ENCODE assay signal across 9 cellular contexts in genomic region chr10:97454330-97455036, GRCh38. TPM values are rescaled to one million over a fixed set of nuclear protein-coding genes. Genes with fewer than 3 reads are reported as not detected.
DNase-seq lines count a peak whose midpoint lies in the region; ATAC-seq and TF ChIP-seq lines count a peak whose summit lies in the region.
"Had no signal": no experiment of that assay in that cellular context is flagged by ENCODE, and none has a peak within 500 bp of the region (broad histone marks: within the 10 kb centered on the region; RNA-seq: fewer than 3 reads in every experiment).

No MANE protein-coding gene starts in this region.

- H3K9me3 Mint-ChIP-seq in HFFc6 = no peaks in the 10 kb centered on the region
- no peaks in the 10 kb centered on the region for H3K9me3 Mint-ChIP-seq in activated CD8-positive, alpha-beta T cell treated with anti-CD3 and anti-CD28 coated beads, Interleukin-2, amount 10 ng/mL, durations not matched to agents 7 days and 5 days (ENCODE audit: insufficient read depth)
- H3K9me3 Mint-ChIP-seq: nephron had no signal

- peak overlapping the region; percentile 5 for H3K27ac Mint-ChIP-seq in HFFc6
- peak overlapping the region; percentile 78 for H3K27ac Mint-ChIP-seq in activated CD8-positive, alpha-beta T cell treated with anti-CD3 and anti-CD28 coated beads, Interleukin-2, amount 10 ng/mL, durations not matched to agents 7 days and 5 days
- H3K27ac Mint-ChIP-seq: nephron had no signal

- H3K36me3 Mint-ChIP-seq in HFFc6 (ENCODE audit: low read depth) = peaks cover 38% of the 10 kb centered on the region
- H3K36me3 Mint-ChIP-seq in activated CD8-positive, alpha-beta T cell treated with anti-CD3 and anti-CD28 coated beads, Interleukin-2, amount 10 ng/mL, durations not matched to agents 7 days and 5 days (ENCODE audit: low read depth) = peaks cover 63% of the 10 kb centered on the region

- ATAC-seq in activated CD8-positive, alpha-beta T cell treated with anti-CD3 and anti-CD28 coated beads, Interleukin-2, amount 10 ng/mL, durations not matched to agents 7 days and 5 days = no peak
- ATAC-seq in GM18858 (IDR thresholded peaks at IDR 0.05; ENCODE audit: unreplicated experiment) = no peak
- ATAC-seq in GM21390 (IDR thresholded peaks at IDR 0.05; ENCODE audit: unreplicated experiment) = no peak
- ATAC-seq in GM21360 (IDR thresholded peaks at IDR 0.05; ENCODE audit: unreplicated experiment) = no peak

- DNase-seq in HFFc6 (no peak), erythroblast (lab: John Stamatoyannopoulos, UW) (peak; percentile 17 to 50), renal cortical epithelial cell (ENCODE audit: low read depth) (peak; percentile 49), AG20443 (ENCODE audit: low spot score) (no peak)
- DNase-seq in activated CD8-positive, alpha-beta T cell treated with anti-CD3 and anti-CD28 coated beads, Interleukin-2, amount 10 ng/mL, durations not matched to agents 7 days and 5 days = no peak

- H3K27me3 Mint-ChIP-seq in HFFc6 (ENCODE audit: insufficient read depth) = peaks cover 12% of the 10 kb centered on the region
- H3K27me3 Mint-ChIP-seq in activated CD8-positive, alpha-beta T cell treated with anti-CD3 and anti-CD28 coated beads, Interleukin-2, amount 10 ng/mL, durations not matched to agents 7 days and 5 days (ENCODE audit: low read depth) = no peaks in the 10 kb centered on the region

- peaks cover 22% of the 10 kb centered on the region for H3K4me1 Mint-ChIP-seq in HFFc6 (ENCODE audit: low read depth)
- peaks cover 9% of the 10 kb centered on the region for H3K4me1 Mint-ChIP-seq in activated CD8-positive, alpha-beta T cell treated with anti-CD3 and anti-CD28 coated beads, Interleukin-2, amount 10 ng/mL, durations not matched to agents 7 days and 5 days (ENCODE audit: low read depth)

- POLR2A ChIA-PET in activated CD8-positive, alpha-beta T cell treated with anti-CD3 and anti-CD28 coated beads, Interleukin-2, amount 10 ng/mL, durations not matched to agents 7 days and 5 days (lab: Charles Lee) = interaction anchor here (0.6 to 1.4 kb wide), 3 partner anchors 11 to 205 kb away, joined by 3 to 6 read pairs (median 3); no protein-coding TSS in a partner anchor

- CTCF ChIA-PET in activated CD8-positive, alpha-beta T cell treated with anti-CD3 and anti-CD28 coated beads, Interleukin-2, amount 10 ng/mL, durations not matched to agents 7 days and 5 days (lab: Charles Lee) = interaction anchor here (0.7 to 1.3 kb wide), 2 partner anchors 10 to 13 kb away, joined by 3 to 4 read pairs; no protein-coding TSS in a partner anchor

- TF ChIP-seq CTCF in HFFc6 (IDR thresholded peaks at IDR 0.05) = no peak

- no peak overlapping the region; the same call in 1 of the 2 replicates for H3K4me3 Mint-ChIP-seq in HFFc6
- no peak overlapping the region for H3K4me3 Mint-ChIP-seq in activated CD8-positive, alpha-beta T cell treated with anti-CD3 and anti-CD28 coated beads, Interleukin-2, amount 10 ng/mL, durations not matched to agents 7 days and 5 days
- H3K4me3 Mint-ChIP-seq: nephron had no signal

- no peak for TF ChIP-seq POLR2A in erythroblast (IDR thresholded peaks at IDR 0.05; ENCODE audit: low read length)

RNA-seq across cellular contexts. Expression of gene ZDHHC16, which starts 8.5 kb away (rescaled TPM):
- total RNA-seq in HFFc6 (2021; fragmentation: NEBNext Ultra II Directional; extraction: Animal tissue kit (Norgen Biotek cat#: 25700)) = 10 to 100 TPM; 60.7 to 64.9 (median 63.1) TPM
- 10 to 100 TPM; 35.8 to 36.2 TPM for total RNA-seq in activated CD8-positive, alpha-beta T cell treated with anti-CD3 and anti-CD28 coated beads, Interleukin-2, amount 10 ng/mL, durations not matched to agents 7 days and 5 days
- 30.2 and 39.2 TPM in 2 replicates for total RNA-seq in renal cortical epithelial cell

RNA-seq across cellular contexts. Expression of gene EXOSC1, which starts 8.7 kb away (rescaled TPM):
- total RNA-seq in HFFc6 (2021; fragmentation: NEBNext Ultra II Directional; extraction: Animal tissue kit (Norgen Biotek cat#: 25700)) = 10 to 100 TPM; 36.2 to 42.8 (median 39.9) TPM
- total RNA-seq in activated CD8-positive, alpha-beta T cell treated with anti-CD3 and anti-CD28 coated beads, Interleukin-2, amount 10 ng/mL, durations not matched to agents 7 days and 5 days = 10 to 100 TPM; 47.1 to 48.2 TPM
- 26.5 and 35.3 TPM in 2 replicates for total RNA-seq in renal cortical epithelial cell

RNA-seq across cellular contexts. Expression of gene PGAM1, which starts 28.5 kb away (rescaled TPM):
- total RNA-seq in HFFc6 (2021; fragmentation: NEBNext Ultra II Directional; extraction: Animal tissue kit (Norgen Biotek cat#: 25700)) = 100 to 1,000 TPM; 505 to 594 (median 542) TPM
- 100 to 1,000 TPM; 517 to 529 TPM for total RNA-seq in activated CD8-positive, alpha-beta T cell treated with anti-CD3 and anti-CD28 coated beads, Interleukin-2, amount 10 ng/mL, durations not matched to agents 7 days and 5 days
- total RNA-seq in renal cortical epithelial cell = 433 and 552 TPM in 2 replicates

RNA-seq across cellular contexts. Expression of gene MMS19, which starts 43.7 kb away (rescaled TPM):
- total RNA-seq in HFFc6 (2021; fragmentation: NEBNext Ultra II Directional; extraction: Animal tissue kit (Norgen Biotek cat#: 25700)) = 10 to 100 TPM; 53.8 to 61.2 (median 56.3) TPM
- 10 to 100 TPM; 71.7 to 73.3 TPM for total RNA-seq in activated CD8-positive, alpha-beta T cell treated with anti-CD3 and anti-CD28 coated beads, Interleukin-2, amount 10 ng/mL, durations not matched to agents 7 days and 5 days
- total RNA-seq in renal cortical epithelial cell = 67.9 and 95.0 TPM in 2 replicates

RNA-seq across cellular contexts. Expression of gene UBTD1, which starts 44.2 kb away (rescaled TPM):
- total RNA-seq in HFFc6 (2021; fragmentation: NEBNext Ultra II Directional; extraction: Animal tissue kit (Norgen Biotek cat#: 25700)) = 10 to 100 TPM; 31.3 to 42.1 (median 34.8) TPM
- 1 to 10 TPM in 1 of 2 experiments, under 1 TPM in 1; 0.58 to 1.1 TPM for total RNA-seq in activated CD8-positive, alpha-beta T cell treated with anti-CD3 and anti-CD28 coated beads, Interleukin-2, amount 10 ng/mL, durations not matched to agents 7 days and 5 days
- 21.5 and 27.9 TPM in 2 replicates for total RNA-seq in renal cortical epithelial cell

Comparison
In these comparisons a context has a peak if more than half of its experiments do, and no peak if none do; other contexts are left out.
1. DNase-seq: peak in erythroblast (2 of 2) and renal cortical epithelial cell (single experiment); none in HFFc6 (single experiment), activated CD8-positive, alpha-beta T cell treated with anti-CD3 and anti-CD28 coated beads, Interleukin-2, amount 10 ng/mL, durations not matched to agents 7 days and 5 days (single experiment) and AG20443 (single experiment).